ENCODE assay signal across 8 cellular contexts in the genomic region with DNA sequence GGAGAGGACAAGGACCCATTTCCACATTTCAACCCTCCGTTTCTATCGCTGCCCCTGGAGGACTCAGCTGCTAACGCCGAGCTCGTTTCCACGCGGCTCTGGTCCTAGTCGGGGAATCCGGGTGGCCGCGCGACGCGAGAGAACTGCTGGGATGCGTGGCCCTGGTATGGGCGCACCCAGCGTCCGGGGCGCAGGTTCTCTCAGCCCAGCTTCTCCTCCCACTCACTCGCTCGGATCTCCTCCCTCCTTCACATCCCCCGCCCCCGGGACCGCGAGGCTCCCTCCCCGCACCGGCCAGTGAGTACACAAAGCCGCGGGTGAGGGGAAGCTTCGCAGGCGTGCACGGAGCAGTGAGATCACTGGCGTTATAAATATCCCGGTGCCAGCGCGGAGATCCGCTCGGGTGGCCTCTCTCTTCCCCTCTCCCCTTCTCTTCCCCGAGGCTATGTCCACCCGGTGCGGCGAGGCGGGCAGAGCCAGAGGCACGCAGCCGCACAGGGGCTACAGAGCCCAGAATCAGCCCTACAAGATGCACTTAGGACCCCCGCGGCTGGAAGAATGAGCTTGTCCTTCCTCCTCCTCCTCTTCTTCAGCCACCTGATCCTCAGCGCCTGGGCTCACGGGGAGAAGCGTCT. TPM values are rescaled to one million over a fixed set of nuclear protein-coding genes. Genes with fewer than 3 reads are reported as not detected.
DNase-seq lines count a peak whose midpoint lies in the region; ATAC-seq, FAIRE-seq and TF ChIP-seq lines count a peak whose summit lies in the region.

A gene with protein sequence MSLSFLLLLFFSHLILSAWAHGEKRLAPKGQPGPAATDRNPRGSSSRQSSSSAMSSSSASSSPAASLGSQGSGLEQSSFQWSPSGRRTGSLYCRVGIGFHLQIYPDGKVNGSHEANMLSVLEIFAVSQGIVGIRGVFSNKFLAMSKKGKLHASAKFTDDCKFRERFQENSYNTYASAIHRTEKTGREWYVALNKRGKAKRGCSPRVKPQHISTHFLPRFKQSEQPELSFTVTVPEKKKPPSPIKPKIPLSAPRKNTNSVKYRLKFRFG (plus strand): TSS at position 398 of the 635 bp plus-strand sequence. CDS start 161 bp downstream, at position 559.

- H3K4me1 Mint-ChIP-seq in CD8-positive, alpha-beta memory T cell = peaks cover 21 to 49% (median 29%) of the 10 kb centered on the region in 3 donors

- WGBS in K562 (ENCODE audit: insufficient coverage, low coverage, missing lambda C conversion rate) = under 1% methylated on average over 40 of the region's 50 CpGs

- peak within 1 kb of the TSS in 1 of 8 donors; percentile 13 for H3K27ac Mint-ChIP-seq in CD8-positive, alpha-beta memory T cell

- H3K9me2 ChIP-seq in OCI-LY7 (ENCODE audit: insufficient read depth, low read length) = no peaks in the 10 kb centered on the region

- ATAC-seq in GM21576 (IDR thresholded peaks at IDR 0.05; ENCODE audit: unreplicated experiment) = peak; percentile 51
- ATAC-seq in K562 = peak; percentile 91

- H3K9me3 ChIP-seq in CD8-positive, alpha-beta memory T cell (ENCODE audit: low read length) = no peaks in the 10 kb centered on the region
- H3K9me3 ChIP-seq in K562 (replicated peaks; ENCODE audit: control insufficient read depth, insufficient read depth, low read depth, low read length) (no peaks in the 10 kb centered on the region), iPS-18c (ENCODE audit: control insufficient read depth, insufficient read depth, low read length) (no peaks in the 10 kb centered on the region), skeletal muscle tissue (ENCODE audit: control insufficient read depth in 3 of 3, low read length in 3 of 3) (no peaks in the 10 kb centered on the region), OCI-LY7 (ENCODE audit: low read length) (no peaks in the 10 kb centered on the region)

- peak; percentile 84 for FAIRE-seq in K562 (lab: Jason Lieb, UNC)

- H3K36me3 Mint-ChIP-seq in CD8-positive, alpha-beta memory T cell = no peaks in the 10 kb centered on the region

- CTCF ChIA-PET in CD8-positive, alpha-beta memory T cell (lab: Charles Lee) = no interaction called here
- CTCF ChIA-PET in K562 (lab: Yijun Ruan, JAX; ENCODE audit: low intra/inter-chr PET ratio) (interaction anchor here (0.6 kb wide), 1 partner anchor 29 kb away, joined by 3 read pairs; no protein-coding TSS in a partner anchor), OCI-LY7 (lab: Charles Lee; ENCODE audit: unreplicated experiment) (no interaction called here)

- TF ChIP-seq CTCF in K562 (IDR thresholded peaks at IDR 0.05 in 2 of 3, conservative IDR thresholded peaks at IDR 0.05 in 1 of 3; ENCODE audit: insufficient read depth in 2 of 3, low read depth in 1 of 3, low read length in 3 of 3) (no peak), OCI-LY7 (conservative IDR thresholded peaks at IDR 0.05; ENCODE audit: low read length) (no peak)

- intact Hi-C loops in K562 (cut with micrococcal nuclease) (loop anchor here (5.0 kb wide), 1 partner anchor 71 kb away; a partner anchor contains a TSS), OCI-LY7 (cut with micrococcal nuclease; ENCODE audit: unreplicated experiment) (no loop called here)

- TF ChIP-seq POLR2A in K562 (conservative IDR thresholded peaks at IDR 0.05) = peak; percentile 79

- H2AFZ ChIP-seq in K562 (ENCODE audit: low read depth, low read length) (peak within 1 kb of the TSS; percentile 98), OCI-LY7 (ENCODE audit: low read length) (no peak within 1 kb of the TSS)

- H3K27me3 Mint-ChIP-seq in CD8-positive, alpha-beta memory T cell = peaks cover 66 to 91% of the 10 kb centered on the region in 2 donors

- H3K79me2 ChIP-seq in K562 (ENCODE audit: control insufficient read depth, insufficient read depth, low read length) (no peaks in the 10 kb centered on the region), OCI-LY7 (ENCODE audit: insufficient read depth, low read depth, low read length) (no peaks in the 10 kb centered on the region)

- peak within 1 kb of the TSS in 6 of 7 donors; percentile 38 to 75 (median 66) for H3K4me3 Mint-ChIP-seq in CD8-positive, alpha-beta memory T cell

- TF ChIP-seq EP300 in K562 (IDR thresholded peaks at IDR 0.05; ENCODE audit: low read length) = no peak

- no peaks in the 10 kb centered on the region for H3K4me1 ChIP-seq in CD8-positive, alpha-beta memory T cell (ENCODE audit: insufficient read depth, low read length)
- H3K4me1 ChIP-seq in K562 (replicated peaks in 1 of 2; ENCODE audit: control insufficient read depth in 2 of 2, insufficient read depth in 2 of 2, low read length in 2 of 2) (peaks cover 17 to 26% of the 10 kb centered on the region in 2 experiments; a peak in 4 of 5 replicates), skeletal muscle tissue (ENCODE audit: control insufficient read depth in 3 of 3, insufficient read depth in 3 of 3, low read length in 3 of 3) (peaks cover 20 to 21% (median 20%) of the 10 kb centered on the region in 3 donors), OCI-LY7 (ENCODE audit: insufficient read depth, low read length, poor library complexity, severe bottlenecking) (no peaks in the 10 kb centered on the region)

- H3K27me3 ChIP-seq in CD8-positive, alpha-beta memory T cell (ENCODE audit: insufficient read depth, low read length, poor library complexity, severe bottlenecking) = peaks cover 33% of the 10 kb centered on the region
- H3K27me3 ChIP-seq in K562 (ENCODE audit: control insufficient read depth in 2 of 2, insufficient read depth in 2 of 2, low read length in 2 of 2) = no peaks in the 10 kb centered on the region
- peaks cover 59 to 67% (median 66%) of the 10 kb centered on the region in 3 donors for H3K27me3 ChIP-seq in skeletal muscle tissue (ENCODE audit: control insufficient read depth in 3 of 3, insufficient read depth in 3 of 3, low read length in 3 of 3)

- no peaks in the 10 kb centered on the region for H4K20me1 ChIP-seq in K562 (replicated peaks; ENCODE audit: control insufficient read depth, insufficient read depth, low read length)
- H4K20me1 ChIP-seq in OCI-LY7 (ENCODE audit: insufficient read depth, low read length) = no peaks in the 10 kb centered on the region

- H3K9ac ChIP-seq in K562 (ENCODE audit: insufficient read depth in 1 of 2, low read depth in 2 of 2, low read length in 2 of 2) (peak within 1 kb of the TSS; percentile 74 to 96), skeletal muscle tissue (ENCODE audit: low read depth in 1 of 3, low read length in 3 of 3) (peak within 1 kb of the TSS; percentile 21 to 54 (median 32))

- no peaks in the 10 kb centered on the region for H3K9me1 ChIP-seq in K562 (ENCODE audit: control insufficient read depth, insufficient read depth, low read length)

- no peak for DNase-seq in CD8-positive, alpha-beta memory T cell
- DNase-seq in NCI-H748 (lab: John Stamatoyannopoulos, UW; ENCODE audit: unreplicated experiment) (peak; percentile 88), K562 (ENCODE audit: extremely low read depth in 1 of 4, low spot score in 3 of 4) (peak; percentile 84 to 88 (median 84)), OCI-LY7 (ENCODE audit: low spot score) (no peak), activated gamma-delta T cell (lab: John Stamatoyannopoulos, UW) (no peak)

- in situ Hi-C loops in K562 (cut with MboI) = no loop called here

- POLR2A ChIA-PET in CD8-positive, alpha-beta memory T cell (lab: Charles Lee) = no interaction called here
- POLR2A ChIA-PET in K562 (lab: Yijun Ruan, JAX) = interaction anchor here (0.9 to 1.4 kb wide), 4 partner anchors 11 to 32 kb away, joined by 3 to 5 read pairs (median 4); no protein-coding TSS in a partner anchor
- POLR2A ChIA-PET in OCI-LY7 (lab: Charles Lee) = interaction anchor here (1.0 kb wide), 1 partner anchor 12 kb away, joined by 3 read pairs; no protein-coding TSS in a partner anchor

- H3K4me2 ChIP-seq in K562 (ENCODE audit: insufficient read depth, low read length) = peak within 1 kb of the TSS; percentile 91
- H3K4me2 ChIP-seq in OCI-LY7 (ENCODE audit: low read length) = no peak within 1 kb of the TSS

- H3K4me3 ChIP-seq in CD8-positive, alpha-beta memory T cell (ENCODE audit: low read length) = no peak within 1 kb of the TSS
- H3K4me3 ChIP-seq in K562 (peak within 1 kb of the TSS; percentile 53), iPS-18c (ENCODE audit: insufficient read depth, low read depth, low read length) (peak within 1 kb of the TSS; percentile 49), skeletal muscle tissue (ENCODE audit: low read length in 3 of 3) (peak within 1 kb of the TSS; percentile 68 to 73 (median 71)), OCI-LY7 (ENCODE audit: low read depth, low read length, poor library complexity, severe bottlenecking) (no peak within 1 kb of the TSS)

- H3K9me3 Mint-ChIP-seq in CD8-positive, alpha-beta memory T cell = peaks cover 0 to 2% (median 0%) of the 10 kb centered on the region in 5 donors

- no peak for TF ChIP-seq RAD21 in K562 (CRISPR knock-in tag; conservative IDR thresholded peaks at IDR 0.05 in 1 of 2, IDR thresholded peaks at IDR 0.05 in 1 of 2)

- H3K27ac ChIP-seq in CD8-positive, alpha-beta memory T cell (ENCODE audit: low read depth, low read length) = no peak within 1 kb of the TSS
- H3K27ac ChIP-seq in K562 (ENCODE audit: extremely low read depth, low read depth, low read length) = peak within 1 kb of the TSS; percentile 65
- H3K27ac ChIP-seq in skeletal muscle tissue (ENCODE audit: low read depth, low read length) = no peak within 1 kb of the TSS
- H3K27ac ChIP-seq in OCI-LY7 (ENCODE audit: low read depth, low read length, poor library complexity, severe bottlenecking) = no peak within 1 kb of the TSS

- no peaks in the 10 kb centered on the region for H3K36me3 ChIP-seq in CD8-positive, alpha-beta memory T cell (ENCODE audit: insufficient read depth, low read length)
- H3K36me3 ChIP-seq in K562 (ENCODE audit: control insufficient read depth, insufficient read depth, low read length) (no peaks in the 10 kb centered on the region; the same call in 2 of the 3 replicates), skeletal muscle tissue (ENCODE audit: control insufficient read depth in 3 of 3, insufficient read depth in 3 of 3, low read length in 3 of 3) (no peaks in the 10 kb centered on the region), OCI-LY7 (ENCODE audit: insufficient read depth, low read length) (no peaks in the 10 kb centered on the region)

- BruUV-seq in K562 (replicated peaks; lab: Mats Ljungman, UMichigan) (TSS peak; percentile 53), OCI-LY7 (replicated peaks; lab: Mats Ljungman, UMichigan) (no TSS peak)

RNA-seq across cellular contexts. Expression of the gene that starts here (rescaled TPM):
- not detected for total RNA-seq in CD8-positive, alpha-beta memory T cell
- not detected for polyA plus RNA-seq in CD8-positive, alpha-beta memory T cell
- total RNA-seq in K562 (2011; cell fraction: chromatin; rRNA removed; ENCODE audit: low replicate concordance) = 3.0 and 3.2 TPM in 2 replicates
- 2.0 and 3.2 TPM in 2 replicates for total RNA-seq in K562 (2011; cell fraction: nucleolus; rRNA removed)
- total RNA-seq in K562 (2011; cell fraction: nucleoplasm; rRNA removed) = 3.2 and 6.8 TPM in 2 replicates
- total RNA-seq in K562 (2014; rRNA removed) (0.37 and 0.41 TPM in 2 replicates), K562 (2014; rRNA removed; fragmentation: Illumina TruSeq; extraction: Trizol) (1.1 and 1.4 TPM in 2 replicates), K562 (2015; rRNA removed; fragmentation: Illumina TruSeq; extraction: Trizol) (0.68 and 0.76 TPM in 2 replicates), K562 (2021) (2.0 and 2.7 TPM in 2 replicates), skeletal muscle tissue (0.52 TPM), OCI-LY7 (2022) (0.06 and 0.07 TPM in 2 replicates)
- polyA plus RNA-seq in K562 (2011; rRNA removed) (2.2 and 2.7 TPM in 2 replicates), K562 (2014; fragmentation: Illumina TruSeq; extraction: Trizol) (1.4 TPM in 2 replicates), K562 (2014; fragmentation: Nextera tagmentation; extraction: Ambion mirVana) (under 1 TPM; 0.38 to 0.61 TPM), K562 (2014; rRNA removed) (1.1 and 1.2 TPM in 2 replicates)
- 1.3 and 3.6 TPM in 2 replicates for polyA plus RNA-seq in K562 (2011; cell fraction: cytosol; rRNA removed)
- polyA plus RNA-seq in K562 (2011; cell fraction: nucleus; rRNA removed) = 0.93 and 2.8 TPM in 2 replicates
- 1.2 and 2.4 TPM in 2 replicates for polyA plus RNA-seq in K562 (2012)
- 2.2 and 2.5 TPM in 2 replicates for polyA minus RNA-seq in K562 (2011; rRNA and poly(A)+ RNA removed)
- 1.7 and 4.0 TPM in 2 replicates for polyA minus RNA-seq in K562 (2011; cell fraction: cytosol; rRNA and poly(A)+ RNA removed)
- polyA minus RNA-seq in K562 (2011; cell fraction: nucleus; rRNA and poly(A)+ RNA removed) = 3.9 and 6.6 TPM in 2 replicates
- total RNA-seq in OCI-LY7 (2014; rRNA removed; shearing (Covaris generic)) = not detected in 2 replicates

Comparison
In these comparisons a context has a peak if more than half of its experiments do, and no peak if none do; other contexts are left out.
1. DNase-seq: peak in NCI-H748 (single experiment) and K562 (4 of 4); none in CD8-positive, alpha-beta memory T cell (0 of 5), OCI-LY7 (single experiment) and activated gamma-delta T cell (single experiment).
2. H3K4me3 ChIP-seq: peak in K562 (single experiment), iPS-18c (single experiment) and skeletal muscle tissue (3 of 3); none in CD8-positive, alpha-beta memory T cell (single experiment) and OCI-LY7 (single experiment).